In genomic region chr10:46540412-46541016, GRCh38 we compare ENCODE assay signal across 1 cellular context.
TF ChIP-seq lines count a peak whose summit lies in the region.

No MANE protein-coding gene starts in this region.

TF ChIP-seq in SK-N-SH treated with all-trans-retinoic acid at 6 μM for 48 hours, 23 proteins besides CTCF, POLR2A, EP300 and RAD21 (continued from another document):
- TF ChIP-seq, protein P1, sequence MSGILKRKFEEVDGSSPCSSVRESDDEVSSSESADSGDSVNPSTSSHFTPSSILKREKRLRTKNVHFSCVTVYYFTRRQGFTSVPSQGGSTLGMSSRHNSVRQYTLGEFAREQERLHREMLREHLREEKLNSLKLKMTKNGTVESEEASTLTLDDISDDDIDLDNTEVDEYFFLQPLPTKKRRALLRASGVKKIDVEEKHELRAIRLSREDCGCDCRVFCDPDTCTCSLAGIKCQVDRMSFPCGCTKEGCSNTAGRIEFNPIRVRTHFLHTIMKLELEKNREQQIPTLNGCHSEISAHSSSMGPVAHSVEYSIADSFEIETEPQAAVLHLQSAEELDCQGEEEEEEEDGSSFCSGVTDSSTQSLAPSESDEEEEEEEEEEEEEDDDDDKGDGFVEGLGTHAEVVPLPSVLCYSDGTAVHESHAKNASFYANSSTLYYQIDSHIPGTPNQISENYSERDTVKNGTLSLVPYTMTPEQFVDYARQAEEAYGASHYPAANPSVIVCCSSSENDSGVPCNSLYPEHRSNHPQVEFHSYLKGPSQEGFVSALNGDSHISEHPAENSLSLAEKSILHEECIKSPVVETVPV (CRISPR knock-in tag; IDR thresholded peaks at IDR 0.05), result no peak
- TF ChIP-seq ZC3H10 (CRISPR knock-in tag; IDR thresholded peaks at IDR 0.05), result no peak
- TF ChIP-seq TOX (CRISPR knock-in tag; IDR thresholded peaks at IDR 0.05; ENCODE audit: borderline replicate concordance), result no peak
- TF ChIP-seq, protein P2, sequence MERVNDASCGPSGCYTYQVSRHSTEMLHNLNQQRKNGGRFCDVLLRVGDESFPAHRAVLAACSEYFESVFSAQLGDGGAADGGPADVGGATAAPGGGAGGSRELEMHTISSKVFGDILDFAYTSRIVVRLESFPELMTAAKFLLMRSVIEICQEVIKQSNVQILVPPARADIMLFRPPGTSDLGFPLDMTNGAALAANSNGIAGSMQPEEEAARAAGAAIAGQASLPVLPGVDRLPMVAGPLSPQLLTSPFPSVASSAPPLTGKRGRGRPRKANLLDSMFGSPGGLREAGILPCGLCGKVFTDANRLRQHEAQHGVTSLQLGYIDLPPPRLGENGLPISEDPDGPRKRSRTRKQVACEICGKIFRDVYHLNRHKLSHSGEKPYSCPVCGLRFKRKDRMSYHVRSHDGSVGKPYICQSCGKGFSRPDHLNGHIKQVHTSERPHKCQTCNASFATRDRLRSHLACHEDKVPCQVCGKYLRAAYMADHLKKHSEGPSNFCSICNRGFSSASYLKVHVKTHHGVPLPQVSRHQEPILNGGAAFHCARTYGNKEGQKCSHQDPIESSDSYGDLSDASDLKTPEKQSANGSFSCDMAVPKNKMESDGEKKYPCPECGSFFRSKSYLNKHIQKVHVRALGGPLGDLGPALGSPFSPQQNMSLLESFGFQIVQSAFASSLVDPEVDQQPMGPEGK (CRISPR knock-in tag; IDR thresholded peaks at IDR 0.05; ENCODE audit: borderline replicate concordance), result no peak
